In genomic region chr2:1800716-1801388, GRCh38 we compare ENCODE assay signal across 18 cellular contexts.
"Had no signal": no experiment of that assay in that cellular context is flagged by ENCODE, and none has a peak within 500 bp of the region (broad histone marks: within the 10 kb centered on the region; RNA-seq: fewer than 3 reads in every experiment).

No MANE protein-coding gene starts in this region.

- H3K27ac ChIP-seq: esophagus squamous epithelium, neutrophil, right atrium auricular region, tibial artery, upper lobe of right lung, vagina had no signal

- DNase-seq: dermis blood vessel endothelial cell; esophagus squamous epithelium; foreskin fibroblast; glutamatergic neuron; immature natural killer cell; left cardiac atrium; mesendoderm; naive thymus-derived CD4-positive, alpha-beta T cell; nephron progenitor cell; stimulated activated CD4-positive, alpha-beta T cell treated with anti-CD3 and anti-CD28 coated beads, Interleukin-4, amount 100 ng/mL, for 1 hour; tibial artery; upper lobe of right lung had no signal

- H3K9me3 ChIP-seq: esophagus squamous epithelium, gastroesophageal sphincter, neutrophil, right atrium auricular region, tibial artery, upper lobe of right lung, vagina had no signal

- H3K36me3 ChIP-seq: esophagus squamous epithelium, gastroesophageal sphincter, neutrophil, right atrium auricular region, tibial artery, upper lobe of right lung, vagina had no signal

- H3K4me2 ChIP-seq: smooth muscle cell had no signal

- H3K4me3 ChIP-seq: esophagus squamous epithelium, gastroesophageal sphincter, right atrium auricular region, smooth muscle cell, tibial artery, upper lobe of right lung, vagina had no signal

- H3K27me3 ChIP-seq: gastroesophageal sphincter, right atrium auricular region, tibial artery, upper lobe of right lung, vagina had no signal

- ATAC-seq: gastroesophageal sphincter; left cardiac atrium; naive thymus-derived CD4-positive, alpha-beta T cell; stimulated activated memory B cell treated with anti-CD40 and anti-IgM and Interleukin-4, amounts not matched to agents 10 μg/mL and 1 μg/mL and 100 μg/mL, for 72 hours; upper lobe of right lung had no signal

- H3K4me1 ChIP-seq: right atrium auricular region, upper lobe of right lung, vagina had no signal
